In genomic region chr15:73571346-73571745, GRCh38 we compare ENCODE assay signal across 12 cellular contexts.
DNase-seq lines count a peak whose midpoint lies in the region; ATAC-seq, FAIRE-seq and TF ChIP-seq lines count a peak whose summit lies in the region.
"Had no signal": no experiment of that assay in that cellular context is flagged by ENCODE, and none has a peak within 500 bp of the region (broad histone marks: within the 10 kb centered on the region; RNA-seq: fewer than 3 reads in every experiment).

No MANE protein-coding gene starts in this region.

- peak overlapping the region; percentile 24 for H3K27ac Mint-ChIP-seq in astrocyte (ENCODE audit: unreplicated experiment)
- peak overlapping the region; percentile 79 for H3K27ac Mint-ChIP-seq in nephron progenitor cell

- no peak for TF ChIP-seq POLR2A in upper lobe of left lung (IDR thresholded peaks at IDR 0.05)
- TF ChIP-seq POLR2A in GM12892 (IDR thresholded peaks at IDR 0.05; ENCODE audit: low read depth, low read length) = no peak

- no peaks in the 10 kb centered on the region for H3K79me2 ChIP-seq in astrocyte (ENCODE audit: insufficient read depth, low read length)

- no peaks in the 10 kb centered on the region for H3K27me3 ChIP-seq in astrocyte (ENCODE audit: insufficient read depth, low read length)
- H3K27me3 ChIP-seq in upper lobe of left lung = no peaks in the 10 kb centered on the region

- H4K20me1 ChIP-seq in astrocyte (ENCODE audit: insufficient read depth, low read length) = peaks cover 82% of the 10 kb centered on the region

- H3K9me3 ChIP-seq in astrocyte (ENCODE audit: insufficient read depth, low read depth, low read length) (no peaks in the 10 kb centered on the region), upper lobe of left lung (no peaks in the 10 kb centered on the region)
- H3K9me3 ChIP-seq: psoas muscle had no signal

- 81 to 86% methylated on average over 5 of the region's 5 CpGs for WGBS in upper lobe of left lung, 2 donors

- H3K9ac ChIP-seq in astrocyte (ENCODE audit: low read length) = no peak overlapping the region

- TF ChIP-seq EP300 in upper lobe of left lung (IDR thresholded peaks at IDR 0.05) = no peak

- H3K27ac ChIP-seq in astrocyte (ENCODE audit: low read depth, low read length) = no peak overlapping the region
- peak overlapping the region in 1 of 4 donors; percentile 55 for H3K27ac ChIP-seq in upper lobe of left lung
- H3K27ac ChIP-seq: C4-2B, psoas muscle had no signal

- H3K36me3 Mint-ChIP-seq in astrocyte (ENCODE audit: low read depth, unreplicated experiment) (peaks cover 38% of the 10 kb centered on the region), nephron progenitor cell (ENCODE audit: low read depth) (peaks cover 63% of the 10 kb centered on the region)

- ATAC-seq in upper lobe of left lung (ENCODE audit: low FRiP score in 2 of 2) = no peak
- ATAC-seq: psoas muscle had no signal

- H3K4me1 Mint-ChIP-seq in astrocyte (ENCODE audit: low read depth, unreplicated experiment) (peaks cover 12% of the 10 kb centered on the region), nephron progenitor cell (peaks cover 73% of the 10 kb centered on the region)

- H2AFZ ChIP-seq in astrocyte (ENCODE audit: low read depth, low read length) = no peak overlapping the region

- FAIRE-seq in astrocyte (lab: Jason Lieb, UNC) = no peak
- FAIRE-seq in GM12892 (lab: Jason Lieb, UNC) = no peak
- FAIRE-seq: TTC549 had no signal

- no peaks in the 10 kb centered on the region for H3K4me1 ChIP-seq in astrocyte (ENCODE audit: insufficient read depth, low read length)
- H3K4me1 ChIP-seq in upper lobe of left lung = peaks cover 24 to 36% (median 32%) of the 10 kb centered on the region in 4 donors
- H3K4me1 ChIP-seq: psoas muscle had no signal

- TF ChIP-seq CTCF in astrocyte (IDR thresholded peaks at IDR 0.05; ENCODE audit: insufficient read depth, low read depth, low read length) (no peak), nephron progenitor cell (IDR thresholded peaks at IDR 0.05) (no peak), upper lobe of left lung (IDR thresholded peaks at IDR 0.05) (no peak)

- DNase-seq in DMS53 treated with DMSO at 0.1 percent for 48 hours (lab: John Stamatoyannopoulos, UW; ENCODE audit: unreplicated experiment) (peak; percentile 93), NCI-H187 (lab: John Stamatoyannopoulos, UW) (peak; percentile 32 to 55), astrocyte (ENCODE audit: low read depth) (no peak), nephron progenitor cell (peak; percentile 47), upper lobe of left lung (no peak), GM19240 (ENCODE audit: insufficient read length, low spot score) (no peak), GM12892 (ENCODE audit: insufficient read length) (no peak)
- DNase-seq: aorta; psoas muscle; stimulated activated CD4-positive, alpha-beta T cell treated with anti-CD3 and anti-CD28 coated beads, Interleukin-4, amount 100 ng/mL, for 4 hours had no signal

- H3K4me3 ChIP-seq in astrocyte (ENCODE audit: insufficient read depth, low read depth, low read length) = no peak overlapping the region
- no peak overlapping the region for H3K4me3 ChIP-seq in upper lobe of left lung
- H3K4me3 ChIP-seq: psoas muscle had no signal

- no peaks in the 10 kb centered on the region for H3K27me3 Mint-ChIP-seq in astrocyte (ENCODE audit: low read depth, unreplicated experiment)
- H3K27me3 Mint-ChIP-seq in nephron progenitor cell (ENCODE audit: low read depth, poor library complexity) = no peaks in the 10 kb centered on the region

- H3K36me3 ChIP-seq in astrocyte (ENCODE audit: insufficient read depth, low read length) (peaks cover 42% of the 10 kb centered on the region), upper lobe of left lung (peaks cover 8 to 84% (median 37%) of the 10 kb centered on the region in 4 donors)

- no peak overlapping the region for H3K4me2 ChIP-seq in astrocyte (ENCODE audit: low read length)

- H3K4me3 Mint-ChIP-seq in astrocyte (ENCODE audit: unreplicated experiment) (peak overlapping the region; percentile 4), nephron progenitor cell (peak overlapping the region; percentile 33)

- H3K9me3 Mint-ChIP-seq in astrocyte (ENCODE audit: unreplicated experiment) (no peaks in the 10 kb centered on the region), nephron progenitor cell (no peaks in the 10 kb centered on the region)

Comparison
In these comparisons a context has a peak if more than half of its experiments do, and no peak if none do; other contexts are left out.
1. DNase-seq: peak in DMS53 treated with DMSO at 0.1 percent for 48 hours (single experiment), NCI-H187 (2 of 2) and nephron progenitor cell (single experiment); none in astrocyte (single experiment), upper lobe of left lung (0 of 2), GM19240 (single experiment) and GM12892 (single experiment).